In the genomic region with DNA sequence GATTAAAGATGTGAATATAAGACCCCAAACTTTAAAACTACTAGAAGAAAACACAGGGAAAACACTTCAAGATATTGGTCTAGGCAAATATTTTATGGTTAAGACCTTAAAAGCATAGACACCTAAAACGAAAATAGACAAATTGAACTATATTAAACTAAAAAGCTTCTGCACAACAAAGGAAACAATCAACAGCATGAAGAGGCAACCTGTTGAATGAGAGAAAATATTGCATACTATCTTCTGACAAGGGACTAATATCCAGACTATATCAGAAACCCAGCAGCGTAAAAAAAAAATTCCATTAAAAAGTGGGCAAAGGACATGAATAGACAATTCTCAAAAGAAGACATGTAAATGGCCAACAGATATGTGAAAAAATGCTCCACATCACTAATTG, we compare ENCODE assay signal across 27 cellular contexts.
DNase-seq lines count a peak whose midpoint lies in the region; TF ChIP-seq lines count a peak whose summit lies in the region.
"Had no signal": no experiment of that assay in that cellular context is flagged by ENCODE, and none has a peak within 500 bp of the region (broad histone marks: within the 10 kb centered on the region; RNA-seq: fewer than 3 reads in every experiment).

No MANE protein-coding gene starts in this region.

- CTCF ChIA-PET in HEK293 (lab: Yijun Ruan, JAX), result no interaction called here

- no peaks in the 10 kb centered on the region for H3K36me3 ChIP-seq in HEK293 (ENCODE audit: control insufficient read depth in 2 of 2, insufficient read depth in 1 of 2, low read length in 2 of 2)
- H3K36me3 ChIP-seq: BE2C; BLaER1; BLaER1 treated with 17β-estradiol and CSF1 and Interleukin-3, amounts not matched to agents 10 nM and 100 nM had no signal

- DNase-seq in NCI-H2107 treated with DMSO at 0.1 percent for 48 hours (lab: John Stamatoyannopoulos, UW; ENCODE audit: unreplicated experiment), result no peak
- DNase-seq: 8988T; ACHN; AML-193; BE2C; C1 segment of cervical spinal cord; Caco-2; Calu3; CD4-positive, alpha-beta memory T cell; CD4-positive, alpha-beta T cell; CD4-positive, CD25-positive, alpha-beta regulatory T cell; CD8-positive, alpha-beta memory T cell; CD8-positive, alpha-beta T cell; COR-L47; DMS 273 treated with DMSO at 0.1 percent for 48 hours; DMS153; DMS53; DMS79; DMS79 treated with DMSO at 0.1 percent for 48 hours; DND-41; EL had no signal

- no peaks in the 10 kb centered on the region for H3K9me3 ChIP-seq in HEK293 (ENCODE audit: control insufficient read depth, insufficient read depth, low read depth, low read length)
- H3K9me3 ChIP-seq: A549; BE2C; BLaER1; BLaER1 treated with 17β-estradiol and CSF1 and Interleukin-3, amounts not matched to agents 10 nM and 100 nM; Caco-2 had no signal

- peaks cover 10% of the 10 kb centered on the region for H3K4me1 ChIP-seq in HEK293 (ENCODE audit: control insufficient read depth, insufficient read depth, low read length)
- H3K4me1 ChIP-seq: BE2C; BLaER1; BLaER1 treated with 17β-estradiol and CSF1 and Interleukin-3, amounts not matched to agents 10 nM and 100 nM; Caco-2 had no signal

- POLR2A ChIA-PET in HEK293 (lab: Yijun Ruan, JAX), result no interaction called here

- no peak overlapping the region for H3K27ac ChIP-seq in HEK293 (ENCODE audit: extremely low read depth, low read depth, low read length)
- H3K27ac ChIP-seq: 22Rv1; A549; BLaER1; BLaER1 treated with 17β-estradiol and CSF1 and Interleukin-3, amounts not matched to agents 10 nM and 100 nM; C4-2B had no signal

- no peak for TF ChIP-seq CTCF in HEK293 (tag by site-specific recombination; IDR thresholded peaks at IDR 0.05)

- no peak overlapping the region for H3K4me3 ChIP-seq in HEK293 (ENCODE audit: low read depth, low read length)
- H3K4me3 ChIP-seq: A549; BLaER1; BLaER1 treated with 17β-estradiol and CSF1 and Interleukin-3, amounts not matched to agents 10 nM and 100 nM had no signal

TF ChIP-seq in HEK293, 187 proteins besides CTCF, POLR2A, EP300 and RAD21:
- TF ChIP-seq SCRT2 (tag by site-specific recombination; IDR thresholded peaks at IDR 0.05), result peak; percentile 91
- TF ChIP-seq HOXA7 (CRISPR knock-in tag; IDR thresholded peaks at IDR 0.05; ENCODE audit: borderline replicate concordance), result no peak
- no peak for TF ChIP-seq ZNF621 (tag by site-specific recombination; IDR thresholded peaks at IDR 0.05)
- peak; percentile 88 for TF ChIP-seq SCRT1 (tag by site-specific recombination; IDR thresholded peaks at IDR 0.05; ENCODE audit: borderline replicate concordance)
- TF ChIP-seq, protein P1, sequence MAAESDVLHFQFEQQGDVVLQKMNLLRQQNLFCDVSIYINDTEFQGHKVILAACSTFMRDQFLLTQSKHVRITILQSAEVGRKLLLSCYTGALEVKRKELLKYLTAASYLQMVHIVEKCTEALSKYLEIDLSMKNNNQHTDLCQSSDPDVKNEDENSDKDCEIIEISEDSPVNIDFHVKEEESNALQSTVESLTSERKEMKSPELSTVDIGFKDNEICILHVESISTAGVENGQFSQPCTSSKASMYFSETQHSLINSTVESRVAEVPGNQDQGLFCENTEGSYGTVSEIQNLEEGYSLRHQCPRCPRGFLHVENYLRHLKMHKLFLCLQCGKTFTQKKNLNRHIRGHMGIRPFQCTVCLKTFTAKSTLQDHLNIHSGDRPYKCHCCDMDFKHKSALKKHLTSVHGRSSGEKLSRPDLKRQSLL (tag by site-specific recombination; IDR thresholded peaks at IDR 0.05), result no peak
- TF ChIP-seq ZNF132 (tag by site-specific recombination; IDR thresholded peaks at IDR 0.05; ENCODE audit: borderline replicate concordance), result no peak
